Comparison of ENCODE assay signal across 1 cellular context in the genomic region with DNA sequence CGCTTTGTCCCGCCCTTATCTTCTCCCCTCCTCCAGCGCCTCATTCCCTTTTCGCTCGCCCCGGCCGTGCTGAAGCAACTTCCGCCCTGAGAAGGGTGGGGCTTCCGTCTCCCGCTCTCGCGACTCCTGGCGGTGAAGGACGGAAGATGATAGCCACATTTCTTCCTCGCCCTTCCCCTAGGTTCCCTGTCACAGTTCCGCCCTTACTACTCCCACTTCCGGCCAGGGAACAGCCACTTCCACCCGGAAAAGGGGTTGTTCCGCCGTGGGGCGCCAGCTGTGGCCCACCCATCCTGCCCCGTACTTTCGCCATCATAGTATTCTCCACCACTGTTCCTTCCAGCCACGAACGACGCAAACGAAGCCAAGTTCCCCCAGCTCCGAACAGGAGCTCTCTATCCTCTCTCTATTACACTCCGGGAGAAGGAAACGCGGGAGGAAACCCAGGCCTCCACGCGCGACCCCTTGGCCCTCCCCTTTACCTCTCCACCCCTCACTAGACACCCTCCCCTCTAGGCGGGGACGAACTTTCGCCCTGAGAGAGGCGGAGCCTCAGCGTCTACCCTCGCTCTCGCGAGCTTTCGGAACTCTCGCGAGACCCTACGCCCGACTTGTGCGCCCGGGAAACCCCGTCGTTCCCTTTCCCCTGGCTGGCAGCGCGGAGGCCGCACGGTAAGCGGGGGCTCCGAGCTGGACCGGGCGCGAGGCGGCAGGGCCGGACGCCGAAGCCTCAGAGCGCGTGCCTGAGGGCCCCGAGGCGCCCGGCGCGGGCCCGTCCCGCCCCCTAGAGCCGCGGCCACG.
TF ChIP-seq lines count a peak whose summit lies in the region.

A gene (plus strand): TSS at position 638 of the 801 bp plus-strand sequence. CDS start 520 bp downstream, outside the sequence.

TF ChIP-seq in K562, 482 proteins besides CTCF, POLR2A, EP300 and RAD21 (continued from another document and continues in another):
- TF ChIP-seq, protein P1, sequence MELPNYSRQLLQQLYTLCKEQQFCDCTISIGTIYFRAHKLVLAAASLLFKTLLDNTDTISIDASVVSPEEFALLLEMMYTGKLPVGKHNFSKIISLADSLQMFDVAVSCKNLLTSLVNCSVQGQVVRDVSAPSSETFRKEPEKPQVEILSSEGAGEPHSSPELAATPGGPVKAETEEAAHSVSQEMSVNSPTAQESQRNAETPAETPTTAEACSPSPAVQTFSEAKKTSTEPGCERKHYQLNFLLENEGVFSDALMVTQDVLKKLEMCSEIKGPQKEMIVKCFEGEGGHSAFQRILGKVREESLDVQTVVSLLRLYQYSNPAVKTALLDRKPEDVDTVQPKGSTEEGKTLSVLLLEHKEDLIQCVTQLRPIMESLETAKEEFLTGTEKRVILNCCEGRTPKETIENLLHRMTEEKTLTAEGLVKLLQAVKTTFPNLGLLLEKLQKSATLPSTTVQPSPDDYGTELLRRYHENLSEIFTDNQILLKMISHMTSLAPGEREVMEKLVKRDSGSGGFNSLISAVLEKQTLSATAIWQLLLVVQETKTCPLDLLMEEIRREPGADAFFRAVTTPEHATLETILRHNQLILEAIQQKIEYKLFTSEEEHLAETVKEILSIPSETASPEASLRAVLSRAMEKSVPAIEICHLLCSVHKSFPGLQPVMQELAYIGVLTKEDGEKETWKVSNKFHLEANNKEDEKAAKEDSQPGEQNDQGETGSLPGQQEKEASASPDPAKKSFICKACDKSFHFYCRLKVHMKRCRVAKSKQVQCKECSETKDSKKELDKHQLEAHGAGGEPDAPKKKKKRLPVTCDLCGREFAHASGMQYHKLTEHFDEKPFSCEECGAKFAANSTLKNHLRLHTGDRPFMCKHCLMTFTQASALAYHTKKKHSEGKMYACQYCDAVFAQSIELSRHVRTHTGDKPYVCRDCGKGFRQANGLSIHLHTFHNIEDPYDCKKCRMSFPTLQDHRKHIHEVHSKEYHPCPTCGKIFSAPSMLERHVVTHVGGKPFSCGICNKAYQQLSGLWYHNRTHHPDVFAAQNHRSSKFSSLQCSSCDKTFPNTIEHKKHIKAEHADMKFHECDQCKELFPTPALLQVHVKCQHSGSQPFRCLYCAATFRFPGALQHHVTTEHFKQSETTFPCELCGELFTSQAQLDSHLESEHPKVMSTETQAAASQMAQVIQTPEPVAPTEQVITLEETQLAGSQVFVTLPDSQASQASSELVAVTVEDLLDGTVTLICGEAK (IDR thresholded peaks at IDR 0.05) = peak; percentile 98
- TF ChIP-seq, protein P1 (CRISPR knock-in tag; IDR thresholded peaks at IDR 0.05) = no peak
- TF ChIP-seq COPS2 (conservative IDR thresholded peaks at IDR 0.05) (no peak), HMGN3 (IDR thresholded peaks at IDR 0.05; ENCODE audit: borderline replicate concordance, extremely low read depth, insufficient read length, low read depth, low read length) (peak; percentile 75), DMBX1 (CRISPR knock-in tag; IDR thresholded peaks at IDR 0.05; ENCODE audit: borderline replicate concordance) (no peak), GTF2A2 (tag; IDR thresholded peaks at IDR 0.05) (no peak), TCF7 (IDR thresholded peaks at IDR 0.05; ENCODE audit: borderline replicate concordance) (no peak), POLR3G (IDR thresholded peaks at IDR 0.05; ENCODE audit: extremely low read depth, insufficient read length, insufficient replicate concordance) (no peak), BHLHE40 (IDR thresholded peaks at IDR 0.05; ENCODE audit: low read length) (peak; percentile 56; the same call in 1 of the 2 replicates), GTF2E2 (tag; IDR thresholded peaks at IDR 0.05) (peak; percentile 95), TEAD2 (tag; IDR thresholded peaks at IDR 0.05) (no peak), RBFOX2 (IDR thresholded peaks at IDR 0.05; ENCODE audit: low read depth, low read length) (peak; percentile 100), NFRKB (IDR thresholded peaks at IDR 0.05; ENCODE audit: low read depth) (peak; percentile 92)
- TF ChIP-seq, protein P2, sequence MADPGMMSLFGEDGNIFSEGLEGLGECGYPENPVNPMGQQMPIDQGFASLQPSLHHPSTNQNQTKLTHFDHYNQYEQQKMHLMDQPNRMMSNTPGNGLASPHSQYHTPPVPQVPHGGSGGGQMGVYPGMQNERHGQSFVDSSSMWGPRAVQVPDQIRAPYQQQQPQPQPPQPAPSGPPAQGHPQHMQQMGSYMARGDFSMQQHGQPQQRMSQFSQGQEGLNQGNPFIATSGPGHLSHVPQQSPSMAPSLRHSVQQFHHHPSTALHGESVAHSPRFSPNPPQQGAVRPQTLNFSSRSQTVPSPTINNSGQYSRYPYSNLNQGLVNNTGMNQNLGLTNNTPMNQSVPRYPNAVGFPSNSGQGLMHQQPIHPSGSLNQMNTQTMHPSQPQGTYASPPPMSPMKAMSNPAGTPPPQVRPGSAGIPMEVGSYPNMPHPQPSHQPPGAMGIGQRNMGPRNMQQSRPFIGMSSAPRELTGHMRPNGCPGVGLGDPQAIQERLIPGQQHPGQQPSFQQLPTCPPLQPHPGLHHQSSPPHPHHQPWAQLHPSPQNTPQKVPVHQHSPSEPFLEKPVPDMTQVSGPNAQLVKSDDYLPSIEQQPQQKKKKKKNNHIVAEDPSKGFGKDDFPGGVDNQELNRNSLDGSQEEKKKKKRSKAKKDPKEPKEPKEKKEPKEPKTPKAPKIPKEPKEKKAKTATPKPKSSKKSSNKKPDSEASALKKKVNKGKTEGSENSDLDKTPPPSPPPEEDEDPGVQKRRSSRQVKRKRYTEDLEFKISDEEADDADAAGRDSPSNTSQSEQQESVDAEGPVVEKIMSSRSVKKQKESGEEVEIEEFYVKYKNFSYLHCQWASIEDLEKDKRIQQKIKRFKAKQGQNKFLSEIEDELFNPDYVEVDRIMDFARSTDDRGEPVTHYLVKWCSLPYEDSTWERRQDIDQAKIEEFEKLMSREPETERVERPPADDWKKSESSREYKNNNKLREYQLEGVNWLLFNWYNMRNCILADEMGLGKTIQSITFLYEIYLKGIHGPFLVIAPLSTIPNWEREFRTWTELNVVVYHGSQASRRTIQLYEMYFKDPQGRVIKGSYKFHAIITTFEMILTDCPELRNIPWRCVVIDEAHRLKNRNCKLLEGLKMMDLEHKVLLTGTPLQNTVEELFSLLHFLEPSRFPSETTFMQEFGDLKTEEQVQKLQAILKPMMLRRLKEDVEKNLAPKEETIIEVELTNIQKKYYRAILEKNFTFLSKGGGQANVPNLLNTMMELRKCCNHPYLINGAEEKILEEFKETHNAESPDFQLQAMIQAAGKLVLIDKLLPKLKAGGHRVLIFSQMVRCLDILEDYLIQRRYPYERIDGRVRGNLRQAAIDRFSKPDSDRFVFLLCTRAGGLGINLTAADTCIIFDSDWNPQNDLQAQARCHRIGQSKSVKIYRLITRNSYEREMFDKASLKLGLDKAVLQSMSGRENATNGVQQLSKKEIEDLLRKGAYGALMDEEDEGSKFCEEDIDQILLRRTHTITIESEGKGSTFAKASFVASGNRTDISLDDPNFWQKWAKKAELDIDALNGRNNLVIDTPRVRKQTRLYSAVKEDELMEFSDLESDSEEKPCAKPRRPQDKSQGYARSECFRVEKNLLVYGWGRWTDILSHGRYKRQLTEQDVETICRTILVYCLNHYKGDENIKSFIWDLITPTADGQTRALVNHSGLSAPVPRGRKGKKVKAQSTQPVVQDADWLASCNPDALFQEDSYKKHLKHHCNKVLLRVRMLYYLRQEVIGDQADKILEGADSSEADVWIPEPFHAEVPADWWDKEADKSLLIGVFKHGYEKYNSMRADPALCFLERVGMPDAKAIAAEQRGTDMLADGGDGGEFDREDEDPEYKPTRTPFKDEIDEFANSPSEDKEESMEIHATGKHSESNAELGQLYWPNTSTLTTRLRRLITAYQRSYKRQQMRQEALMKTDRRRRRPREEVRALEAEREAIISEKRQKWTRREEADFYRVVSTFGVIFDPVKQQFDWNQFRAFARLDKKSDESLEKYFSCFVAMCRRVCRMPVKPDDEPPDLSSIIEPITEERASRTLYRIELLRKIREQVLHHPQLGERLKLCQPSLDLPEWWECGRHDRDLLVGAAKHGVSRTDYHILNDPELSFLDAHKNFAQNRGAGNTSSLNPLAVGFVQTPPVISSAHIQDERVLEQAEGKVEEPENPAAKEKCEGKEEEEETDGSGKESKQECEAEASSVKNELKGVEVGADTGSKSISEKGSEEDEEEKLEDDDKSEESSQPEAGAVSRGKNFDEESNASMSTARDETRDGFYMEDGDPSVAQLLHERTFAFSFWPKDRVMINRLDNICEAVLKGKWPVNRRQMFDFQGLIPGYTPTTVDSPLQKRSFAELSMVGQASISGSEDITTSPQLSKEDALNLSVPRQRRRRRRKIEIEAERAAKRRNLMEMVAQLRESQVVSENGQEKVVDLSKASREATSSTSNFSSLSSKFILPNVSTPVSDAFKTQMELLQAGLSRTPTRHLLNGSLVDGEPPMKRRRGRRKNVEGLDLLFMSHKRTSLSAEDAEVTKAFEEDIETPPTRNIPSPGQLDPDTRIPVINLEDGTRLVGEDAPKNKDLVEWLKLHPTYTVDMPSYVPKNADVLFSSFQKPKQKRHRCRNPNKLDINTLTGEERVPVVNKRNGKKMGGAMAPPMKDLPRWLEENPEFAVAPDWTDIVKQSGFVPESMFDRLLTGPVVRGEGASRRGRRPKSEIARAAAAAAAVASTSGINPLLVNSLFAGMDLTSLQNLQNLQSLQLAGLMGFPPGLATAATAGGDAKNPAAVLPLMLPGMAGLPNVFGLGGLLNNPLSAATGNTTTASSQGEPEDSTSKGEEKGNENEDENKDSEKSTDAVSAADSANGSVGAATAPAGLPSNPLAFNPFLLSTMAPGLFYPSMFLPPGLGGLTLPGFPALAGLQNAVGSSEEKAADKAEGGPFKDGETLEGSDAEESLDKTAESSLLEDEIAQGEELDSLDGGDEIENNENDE (IDR thresholded peaks at IDR 0.05; ENCODE audit: low read depth, low read length) = no peak
- TF ChIP-seq, protein P3, sequence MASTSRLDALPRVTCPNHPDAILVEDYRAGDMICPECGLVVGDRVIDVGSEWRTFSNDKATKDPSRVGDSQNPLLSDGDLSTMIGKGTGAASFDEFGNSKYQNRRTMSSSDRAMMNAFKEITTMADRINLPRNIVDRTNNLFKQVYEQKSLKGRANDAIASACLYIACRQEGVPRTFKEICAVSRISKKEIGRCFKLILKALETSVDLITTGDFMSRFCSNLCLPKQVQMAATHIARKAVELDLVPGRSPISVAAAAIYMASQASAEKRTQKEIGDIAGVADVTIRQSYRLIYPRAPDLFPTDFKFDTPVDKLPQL (IDR thresholded peaks at IDR 0.05; ENCODE audit: extremely low read depth, insufficient read length) = no peak
- TF ChIP-seq, protein P4, sequence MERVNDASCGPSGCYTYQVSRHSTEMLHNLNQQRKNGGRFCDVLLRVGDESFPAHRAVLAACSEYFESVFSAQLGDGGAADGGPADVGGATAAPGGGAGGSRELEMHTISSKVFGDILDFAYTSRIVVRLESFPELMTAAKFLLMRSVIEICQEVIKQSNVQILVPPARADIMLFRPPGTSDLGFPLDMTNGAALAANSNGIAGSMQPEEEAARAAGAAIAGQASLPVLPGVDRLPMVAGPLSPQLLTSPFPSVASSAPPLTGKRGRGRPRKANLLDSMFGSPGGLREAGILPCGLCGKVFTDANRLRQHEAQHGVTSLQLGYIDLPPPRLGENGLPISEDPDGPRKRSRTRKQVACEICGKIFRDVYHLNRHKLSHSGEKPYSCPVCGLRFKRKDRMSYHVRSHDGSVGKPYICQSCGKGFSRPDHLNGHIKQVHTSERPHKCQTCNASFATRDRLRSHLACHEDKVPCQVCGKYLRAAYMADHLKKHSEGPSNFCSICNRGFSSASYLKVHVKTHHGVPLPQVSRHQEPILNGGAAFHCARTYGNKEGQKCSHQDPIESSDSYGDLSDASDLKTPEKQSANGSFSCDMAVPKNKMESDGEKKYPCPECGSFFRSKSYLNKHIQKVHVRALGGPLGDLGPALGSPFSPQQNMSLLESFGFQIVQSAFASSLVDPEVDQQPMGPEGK (CRISPR knock-in tag; IDR thresholded peaks at IDR 0.05; ENCODE audit: borderline replicate concordance) = no peak
- TF ChIP-seq, protein P5, sequence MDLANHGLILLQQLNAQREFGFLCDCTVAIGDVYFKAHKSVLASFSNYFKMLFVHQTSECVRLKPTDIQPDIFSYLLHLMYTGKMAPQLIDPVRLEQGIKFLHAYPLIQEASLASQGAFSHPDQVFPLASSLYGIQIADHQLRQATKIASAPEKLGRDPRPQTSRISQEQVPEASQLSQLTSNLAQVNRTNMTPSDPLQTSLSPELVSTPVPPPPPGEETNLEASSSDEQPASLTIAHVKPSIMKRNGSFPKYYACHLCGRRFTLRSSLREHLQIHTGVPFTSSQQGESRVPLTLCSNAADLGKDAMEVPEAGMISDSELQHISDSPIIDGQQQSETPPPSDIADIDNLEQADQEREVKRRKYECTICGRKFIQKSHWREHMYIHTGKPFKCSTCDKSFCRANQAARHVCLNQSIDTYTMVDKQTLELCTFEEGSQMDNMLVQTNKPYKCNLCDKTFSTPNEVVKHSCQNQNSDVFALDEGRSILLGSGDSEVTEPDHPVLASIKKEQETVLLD (IDR thresholded peaks at IDR 0.05) = peak; percentile 95
- TF ChIP-seq, protein P6, sequence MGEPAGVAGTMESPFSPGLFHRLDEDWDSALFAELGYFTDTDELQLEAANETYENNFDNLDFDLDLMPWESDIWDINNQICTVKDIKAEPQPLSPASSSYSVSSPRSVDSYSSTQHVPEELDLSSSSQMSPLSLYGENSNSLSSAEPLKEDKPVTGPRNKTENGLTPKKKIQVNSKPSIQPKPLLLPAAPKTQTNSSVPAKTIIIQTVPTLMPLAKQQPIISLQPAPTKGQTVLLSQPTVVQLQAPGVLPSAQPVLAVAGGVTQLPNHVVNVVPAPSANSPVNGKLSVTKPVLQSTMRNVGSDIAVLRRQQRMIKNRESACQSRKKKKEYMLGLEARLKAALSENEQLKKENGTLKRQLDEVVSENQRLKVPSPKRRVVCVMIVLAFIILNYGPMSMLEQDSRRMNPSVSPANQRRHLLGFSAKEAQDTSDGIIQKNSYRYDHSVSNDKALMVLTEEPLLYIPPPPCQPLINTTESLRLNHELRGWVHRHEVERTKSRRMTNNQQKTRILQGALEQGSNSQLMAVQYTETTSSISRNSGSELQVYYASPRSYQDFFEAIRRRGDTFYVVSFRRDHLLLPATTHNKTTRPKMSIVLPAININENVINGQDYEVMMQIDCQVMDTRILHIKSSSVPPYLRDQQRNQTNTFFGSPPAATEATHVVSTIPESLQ (CRISPR knock-in tag; IDR thresholded peaks at IDR 0.05) = 0 out of 2 replicates have a peak, but pooled peaks have one; percentile 70
